ENCODE assay signal across 24 cellular contexts in genomic region chr9:18683312-18683711, GRCh38.
"Had no signal": no experiment of that assay in that cellular context is flagged by ENCODE, and none has a peak within 500 bp of the region (broad histone marks: within the 10 kb centered on the region; RNA-seq: fewer than 3 reads in every experiment).

No MANE protein-coding gene starts in this region.

- DNase-seq: IMR-90, Karpas-422, KG1, MG63, NCI-H1092, NCI-H1105 treated with DMSO at 0.1 percent for 48 hours, NCI-H1417 treated with DMSO at 0.1 percent for 48 hours, NCI-H146, NCI-H1694 treated with DMSO at 0.1 percent for 48 hours, NCI-H1930, NCI-H2081, NCI-H2107, NCI-H2227 treated with DMSO at 0.1 percent for 48 hours, NCI-H446, NCI-H510A, NCI-H524 treated with DMSO at 0.1 percent for 48 hours, NCI-H69, NCI-H774, Right ventricle myocardium superior, RPMI8226, SIG-M5 had no signal

- H3K27me3 ChIP-seq: MG63, SJSA1 had no signal

- H3K36me3 ChIP-seq: SJSA1 had no signal

- H3K4me3 ChIP-seq: MG63, SJSA1, SK-N-MC had no signal

- H3K9me3 ChIP-seq: MG63, SJSA1 had no signal

- ATAC-seq: HepG2 had no signal

- H3K27ac ChIP-seq: SJSA1, SK-N-MC had no signal

- H3K4me1 ChIP-seq: SJSA1 had no signal
